ENCODE assay signal across 8 cellular contexts in the genomic region with DNA sequence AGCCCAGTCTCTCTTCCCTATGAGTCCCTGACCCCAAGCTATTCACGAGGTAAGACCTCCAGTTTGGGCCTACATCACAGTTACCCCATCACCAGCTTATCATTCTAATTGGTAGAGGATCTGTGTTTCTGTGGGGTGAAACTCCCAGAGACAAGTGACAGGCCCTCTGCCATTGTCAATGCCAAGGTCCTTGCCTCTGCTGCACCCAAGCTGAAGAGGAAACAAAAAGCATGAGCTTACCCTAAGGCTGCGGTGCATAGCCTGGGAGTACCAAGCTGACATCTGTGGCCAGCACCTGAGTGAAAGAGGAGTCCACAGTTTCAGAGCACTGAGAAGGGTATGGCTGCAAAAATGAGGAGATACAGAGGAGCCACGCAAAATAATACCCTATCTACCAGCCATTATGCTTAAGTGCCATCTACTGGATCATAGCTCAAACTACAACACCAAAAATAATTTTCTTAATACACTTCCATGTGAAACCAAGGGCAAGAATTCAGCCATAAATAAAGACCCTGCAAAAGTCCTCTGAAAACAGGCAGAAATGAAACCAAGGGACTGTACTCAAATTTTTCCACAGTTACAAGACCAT.
DNase-seq lines count a peak whose midpoint lies in the region; TF ChIP-seq lines count a peak whose summit lies in the region.

No MANE protein-coding gene starts in this region.

- TF ChIP-seq CTCF in choroid plexus epithelial cell (conservative IDR thresholded peaks at IDR 0.05; ENCODE audit: low read depth, low read length): peak; percentile 19

- no peak overlapping the region for H3K4me3 ChIP-seq in choroid plexus epithelial cell (ENCODE audit: low read depth, low read length)

- peak; percentile 9 for DNase-seq in SKM-1 treated with dmso at 0.1 percent for 144 hours (lab: John Stamatoyannopoulos, UW; ENCODE audit: unreplicated experiment)
- DNase-seq in SKM-1 (lab: John Stamatoyannopoulos, UW; ENCODE audit: unreplicated experiment): no peak
- DNase-seq in NCI-H2029 (lab: John Stamatoyannopoulos, UW): peak; percentile 17
- DNase-seq in choroid plexus epithelial cell (ENCODE audit: low read depth): peak; percentile 3
- DNase-seq in superior temporal gyrus (ENCODE audit: extremely low spot score): peak; percentile 65
- DNase-seq in activated T-cell treated with anti-CD3 and anti-CD28 coated beads, Interleukin-2, amount 50 U/mL, for 1 hour: no peak
- no peak for DNase-seq in stimulated activated CD4-positive, alpha-beta T cell treated with anti-CD3 and anti-CD28 coated beads, Interleukin-4, amount 100 ng/mL, for 24 hours
- no peak for DNase-seq in COLO668 (lab: John Stamatoyannopoulos, UW; ENCODE audit: unreplicated experiment)

Comparison
In these comparisons a context has a peak if more than half of its experiments do, and no peak if none do; other contexts are left out.
1. DNase-seq: peak in SKM-1 treated with dmso at 0.1 percent for 144 hours (single experiment), NCI-H2029 (single experiment), choroid plexus epithelial cell (single experiment) and superior temporal gyrus (single experiment); none in SKM-1 (single experiment), activated T-cell treated with anti-CD3 and anti-CD28 coated beads, Interleukin-2, amount 50 U/mL, for 1 hour (single experiment), stimulated activated CD4-positive, alpha-beta T cell treated with anti-CD3 and anti-CD28 coated beads, Interleukin-4, amount 100 ng/mL, for 24 hours (single experiment) and COLO668 (single experiment).